In genomic region chr3:94772402-94772801, GRCh38 we compare ENCODE assay signal across 28 cellular contexts.
"Had no signal": no experiment of that assay in that cellular context is flagged by ENCODE, and none has a peak within 500 bp of the region (broad histone marks: within the 10 kb centered on the region; RNA-seq: fewer than 3 reads in every experiment).

No MANE protein-coding gene starts in this region.

- H3K27ac ChIP-seq: stomach, suprapubic skin, testis, thoracic aorta, thyroid gland, tibial artery, tibial nerve, transverse colon, upper lobe of left lung, upper lobe of right lung, uterus, vagina had no signal

- H3K9me3 Mint-ChIP-seq: stimulated activated memory B cell treated with anti-CD40 and anti-IgM and Interleukin-4, amounts not matched to agents 10 μg/mL and 1 μg/mL and 100 μg/mL, for 72 hours; stimulated activated naive CD8-positive, alpha-beta T cell treated with anti-CD3 and anti-CD28 coated beads, Interleukin-15, amount 100 ng/mL, for 72 hours; type B pancreatic cell had no signal

- H3K36me3 Mint-ChIP-seq: stimulated activated effector memory CD8-positive, alpha-beta T cell treated with anti-CD3 and anti-CD28 coated beads, Interleukin-12 subunit alpha, Interleukin-12 subunit beta, amount 100 ng/mL, for 72 hours; stimulated activated memory B cell treated with anti-CD40 and anti-IgM and Interleukin-4, amounts not matched to agents 10 μg/mL and 1 μg/mL and 100 μg/mL, for 72 hours; stimulated activated naive B cell treated with anti-CD40 and anti-IgM and Interleukin-4, amounts not matched to agents 10 μg/mL and 1 μg/mL and 100 μg/mL, for 72 hours; type B pancreatic cell had no signal

- H3K27ac Mint-ChIP-seq: stimulated activated effector memory CD8-positive, alpha-beta T cell treated with anti-CD3 and anti-CD28 coated beads, Interleukin-12 subunit alpha, Interleukin-12 subunit beta, amount 100 ng/mL, for 72 hours; stimulated activated memory B cell treated with anti-CD40 and anti-IgM and Interleukin-4, amounts not matched to agents 10 μg/mL and 1 μg/mL and 100 μg/mL, for 72 hours; stimulated activated naive B cell treated with anti-CD40 and anti-IgM and Interleukin-4, amounts not matched to agents 10 μg/mL and 1 μg/mL and 100 μg/mL, for 72 hours; stimulated activated naive CD8-positive, alpha-beta T cell treated with anti-CD3 and anti-CD28 coated beads, Interleukin-15, amount 100 ng/mL, for 72 hours; stimulated activated naive CD8-positive, alpha-beta T cell treated with anti-CD3 and anti-CD28 coated beads, Interleukin-15, Interleukin-2, amounts not matched to agents 100 ng/mL and 50 ng/mL, for 24 hours; type B pancreatic cell had no signal

- H3K4me3 ChIP-seq: stomach, suprapubic skin, testis, thoracic aorta, thyroid gland, tibial artery, tibial nerve, transverse colon, upper lobe of left lung, upper lobe of right lung, uterus, vagina had no signal

- H3K4me3 Mint-ChIP-seq: stimulated activated effector memory CD8-positive, alpha-beta T cell treated with anti-CD3 and anti-CD28 coated beads, Interleukin-12 subunit alpha, Interleukin-12 subunit beta, amount 100 ng/mL, for 72 hours; stimulated activated memory B cell treated with anti-CD40 and anti-IgM and Interleukin-4, amounts not matched to agents 10 μg/mL and 1 μg/mL and 100 μg/mL, for 72 hours; stimulated activated naive B cell treated with anti-CD40 and anti-IgM and Interleukin-4, amounts not matched to agents 10 μg/mL and 1 μg/mL and 100 μg/mL, for 72 hours; stimulated activated naive CD8-positive, alpha-beta T cell treated with anti-CD3 and anti-CD28 coated beads, Interleukin-15, amount 100 ng/mL, for 72 hours; stimulated activated naive CD8-positive, alpha-beta T cell treated with anti-CD3 and anti-CD28 coated beads, Interleukin-15, Interleukin-2, amounts not matched to agents 100 ng/mL and 50 ng/mL, for 24 hours; type B pancreatic cell had no signal

- H3K27me3 ChIP-seq: stomach, suprapubic skin, testis, thyroid gland, tibial artery, tibial nerve, transverse colon, upper lobe of left lung, upper lobe of right lung, uterus, vagina had no signal

- H3K4me1 ChIP-seq: stomach, suprapubic skin, testis, thyroid gland, tibial artery, transverse colon, upper lobe of left lung, upper lobe of right lung, uterus, vagina had no signal

- H3K4me1 Mint-ChIP-seq: stimulated activated effector memory CD8-positive, alpha-beta T cell treated with anti-CD3 and anti-CD28 coated beads, Interleukin-12 subunit alpha, Interleukin-12 subunit beta, amount 100 ng/mL, for 72 hours; stimulated activated memory B cell treated with anti-CD40 and anti-IgM and Interleukin-4, amounts not matched to agents 10 μg/mL and 1 μg/mL and 100 μg/mL, for 72 hours; stimulated activated naive B cell treated with anti-CD40 and anti-IgM and Interleukin-4, amounts not matched to agents 10 μg/mL and 1 μg/mL and 100 μg/mL, for 72 hours; stimulated activated naive CD8-positive, alpha-beta T cell treated with anti-CD3 and anti-CD28 coated beads, Interleukin-15, amount 100 ng/mL, for 72 hours had no signal

- H3K36me3 ChIP-seq: stomach, suprapubic skin, thoracic aorta, thyroid gland, tibial artery, tibial nerve, transverse colon, upper lobe of left lung, upper lobe of right lung, uterus, vagina had no signal

- DNase-seq: stimulated activated CD4-positive, alpha-beta T cell treated with anti-CD3 and anti-CD28 coated beads, Interleukin-2, amount 100 ng/mL, for 48 hours; stimulated activated CD4-positive, alpha-beta T cell treated with anti-CD3 and anti-CD28 coated beads, Interleukin-4, amount 100 ng/mL, for 1 hour; stimulated activated CD4-positive, alpha-beta T cell treated with anti-CD3 and anti-CD28 coated beads, Interleukin-4, amount 100 ng/mL, for 24 hours; stimulated activated CD4-positive, alpha-beta T cell treated with anti-CD3 and anti-CD28 coated beads, Interleukin-4, amount 100 ng/mL, for 4 hours; stimulated activated CD8-positive, alpha-beta memory T cell treated with anti-CD3 and anti-CD28 coated beads, Interleukin-4, amount 100 ng/mL, for 48 hours; stimulated activated naive B cell treated with anti-CD40 and anti-IgM and Interleukin-4, amounts not matched to agents 10 μg/mL and 1 μg/mL and 100 μg/mL, for 72 hours; stimulated activated naive CD4-positive, alpha-beta T cell; stimulated activated naive CD4-positive, alpha-beta T cell treated with Interleukin-2 at 50 U/mL for 16 hours; stimulated activated naive CD8-positive, alpha-beta T cell treated with anti-CD3 and anti-CD28 coated beads, Interleukin-15, amount 100 ng/mL, for 72 hours; stimulated activated naive CD8-positive, alpha-beta T cell treated with anti-CD3 and anti-CD28 coated beads, Interleukin-15, Interleukin-2, amounts not matched to agents 100 U/mL and 50 U/mL, for 24 hours; stomach; substantia nigra; testis; thyroid gland; tibial artery; transverse colon; trophoblast cell; upper lobe of left lung; upper lobe of right lung; uterus had no signal

- H3K9me3 ChIP-seq: stomach, suprapubic skin, testis, thoracic aorta, thyroid gland, tibial artery, tibial nerve, transverse colon, upper lobe of left lung, upper lobe of right lung, uterus, vagina had no signal

- ATAC-seq: stimulated activated effector memory CD8-positive, alpha-beta T cell treated with anti-CD3 and anti-CD28 coated beads, Interleukin-12 subunit alpha, Interleukin-12 subunit beta, amount 100 ng/mL, for 72 hours; stimulated activated memory B cell treated with anti-CD40 and anti-IgM and Interleukin-4, amounts not matched to agents 10 μg/mL and 1 μg/mL and 100 μg/mL, for 72 hours; stimulated activated naive B cell treated with anti-CD40 and anti-IgM and Interleukin-4, amounts not matched to agents 10 μg/mL and 1 μg/mL and 100 μg/mL, for 72 hours; stimulated activated naive CD8-positive, alpha-beta T cell treated with anti-CD3 and anti-CD28 coated beads, Interleukin-15, amount 100 ng/mL, for 72 hours; stimulated activated naive CD8-positive, alpha-beta T cell treated with anti-CD3 and anti-CD28 coated beads, Interleukin-15, Interleukin-2, amounts not matched to agents 100 U/mL and 50 U/mL, for 24 hours; upper lobe of right lung had no signal

- H3K27me3 Mint-ChIP-seq: stimulated activated memory B cell treated with anti-CD40 and anti-IgM and Interleukin-4, amounts not matched to agents 10 μg/mL and 1 μg/mL and 100 μg/mL, for 72 hours; stimulated activated naive B cell treated with anti-CD40 and anti-IgM and Interleukin-4, amounts not matched to agents 10 μg/mL and 1 μg/mL and 100 μg/mL, for 72 hours; stimulated activated naive CD8-positive, alpha-beta T cell treated with anti-CD3 and anti-CD28 coated beads, Interleukin-15, amount 100 ng/mL, for 72 hours; stimulated activated naive CD8-positive, alpha-beta T cell treated with anti-CD3 and anti-CD28 coated beads, Interleukin-15, Interleukin-2, amounts not matched to agents 100 ng/mL and 50 ng/mL, for 24 hours had no signal
